Comparison of ENCODE assay signal across 19 cellular contexts in genomic region chr2:110980613-110981062, GRCh38.
DNase-seq lines count a peak whose midpoint lies in the region; FAIRE-seq and TF ChIP-seq lines count a peak whose summit lies in the region.
"Had no signal": no experiment of that assay in that cellular context is flagged by ENCODE, and none has a peak within 500 bp of the region (broad histone marks: within the 10 kb centered on the region; RNA-seq: fewer than 3 reads in every experiment).

No MANE protein-coding gene starts in this region.

- FAIRE-seq in urothelium cell line (lab: Jason Lieb, UNC) (no peak), GM12892 (lab: Jason Lieb, UNC) (no peak)
- FAIRE-seq: small intestine had no signal

- H3K4me2 ChIP-seq in OCI-LY7 (ENCODE audit: low read length): no peak overlapping the region

- H3K27me3 ChIP-seq in H7 (ENCODE audit: control insufficient read depth, insufficient read depth, low read length): no peaks in the 10 kb centered on the region
- H3K27me3 ChIP-seq in left ventricle myocardium inferior (ENCODE audit: low read depth): no peaks in the 10 kb centered on the region

- no peaks in the 10 kb centered on the region for H4K20me1 ChIP-seq in OCI-LY7 (ENCODE audit: insufficient read depth, low read length)

- no peak overlapping the region for H2AFZ ChIP-seq in OCI-LY7 (ENCODE audit: low read length)

- BruUV-seq in OCI-LY7 (replicated peaks; lab: Mats Ljungman, UMichigan): no TSS peak

- H3K79me2 ChIP-seq in OCI-LY7 (ENCODE audit: insufficient read depth, low read depth, low read length): no peaks in the 10 kb centered on the region

- no peak overlapping the region for H3K4me3 ChIP-seq in H7 (ENCODE audit: insufficient read depth, low read depth, low read length)
- no peak overlapping the region for H3K4me3 ChIP-seq in left ventricle myocardium inferior
- no peak overlapping the region for H3K4me3 ChIP-seq in OCI-LY7 (ENCODE audit: low read depth, low read length, poor library complexity, severe bottlenecking)
- H3K4me3 ChIP-seq: lung, psoas muscle had no signal

- H3K4me1 ChIP-seq in left ventricle myocardium inferior: peaks cover 21% of the 10 kb centered on the region
- H3K4me1 ChIP-seq in OCI-LY7 (ENCODE audit: insufficient read depth, low read length, poor library complexity, severe bottlenecking): no peaks in the 10 kb centered on the region
- H3K4me1 ChIP-seq: psoas muscle had no signal

- no peaks in the 10 kb centered on the region for H3K36me3 ChIP-seq in H7 (replicated peaks; ENCODE audit: control insufficient read depth, insufficient read depth, low read length)
- no peaks in the 10 kb centered on the region for H3K36me3 ChIP-seq in left ventricle myocardium inferior
- H3K36me3 ChIP-seq in OCI-LY7 (ENCODE audit: insufficient read depth, low read length): no peaks in the 10 kb centered on the region

- TF ChIP-seq CTCF in left ventricle myocardium inferior (IDR thresholded peaks at IDR 0.05; ENCODE audit: borderline replicate concordance) (no peak), OCI-LY7 (conservative IDR thresholded peaks at IDR 0.05; ENCODE audit: low read length) (no peak)

- intact Hi-C loops in left ventricle myocardium inferior (cut with micrococcal nuclease): no loop called here
- intact Hi-C loops in OCI-LY7 (cut with micrococcal nuclease; ENCODE audit: unreplicated experiment): no loop called here

- CTCF ChIA-PET in OCI-LY7 (lab: Charles Lee; ENCODE audit: unreplicated experiment): no interaction called here

- TF ChIP-seq POLR2A in GM12892 (IDR thresholded peaks at IDR 0.05; ENCODE audit: low read depth, low read length): no peak

- POLR2A ChIA-PET in OCI-LY7 (lab: Charles Lee): no interaction called here

- DNase-seq in DMS153 (lab: John Stamatoyannopoulos, UW) (peak; percentile 75), H7 (peak; percentile 31), NCI-H345 (lab: John Stamatoyannopoulos, UW) (peak; percentile 98), left ventricle myocardium inferior (peak; percentile 18), urothelium cell line (ENCODE audit: low spot score) (no peak), GM12892 (ENCODE audit: insufficient read length) (no peak), OCI-LY7 (ENCODE audit: low spot score) (no peak), COLO829 (ENCODE audit: low spot score) (no peak)
- DNase-seq: activated CD4-positive, alpha-beta memory T cell treated with anti-CD3 and anti-CD28 coated beads for 36 hours; activated CD4-positive, CD25-positive, alpha-beta regulatory T cell; activated naive CD8-positive, alpha-beta T cell treated with anti-CD3 and anti-CD28 coated beads, Interleukin-2, amount 10 ng/mL, durations not matched to agents 7 days and 5 days; cerebellar nuclear complex; DMS 273 treated with DMSO at 0.1 percent for 48 hours; NCI-H1436; psoas muscle; small intestine; stimulated activated naive CD4-positive, alpha-beta T cell treated with Interleukin-2 at 50 U/mL for 16 hours; T-helper 9 cell had no signal

- H3K27ac ChIP-seq in left ventricle myocardium inferior (replicated peaks) (no peak overlapping the region), OCI-LY7 (ENCODE audit: low read depth, low read length, poor library complexity, severe bottlenecking) (no peak overlapping the region)
- H3K27ac ChIP-seq: psoas muscle had no signal

- no peaks in the 10 kb centered on the region for H3K9me3 ChIP-seq in left ventricle myocardium inferior (replicated peaks)
- no peaks in the 10 kb centered on the region for H3K9me3 ChIP-seq in OCI-LY7 (ENCODE audit: low read length)
- H3K9me3 ChIP-seq: psoas muscle had no signal

- H3K9me2 ChIP-seq in OCI-LY7 (ENCODE audit: insufficient read depth, low read length): no peaks in the 10 kb centered on the region

Comparison
In these comparisons a context has a peak if more than half of its experiments do, and no peak if none do; other contexts are left out.
1. DNase-seq: peak in DMS153 (single experiment), H7 (single experiment), NCI-H345 (single experiment) and left ventricle myocardium inferior (single experiment); none in urothelium cell line (single experiment), GM12892 (single experiment), OCI-LY7 (single experiment) and COLO829 (single experiment).